18 cellular contexts compared by ENCODE assay signal in genomic region chr5:11311272-11311671, GRCh38.
DNase-seq lines count a peak whose midpoint lies in the region; ATAC-seq lines count a peak whose summit lies in the region.
"Had no signal": no experiment of that assay in that cellular context is flagged by ENCODE, and none has a peak within 500 bp of the region (broad histone marks: within the 10 kb centered on the region; RNA-seq: fewer than 3 reads in every experiment).

No MANE protein-coding gene starts in this region.

- no peak for DNase-seq in activated naive CD8-positive, alpha-beta T cell treated with anti-CD3 and anti-CD28 coated beads, Interleukin-2, amount 50 U/mL, for 24 hours
- no peak for DNase-seq in activated naive CD8-positive, alpha-beta T cell treated with anti-CD3 and anti-CD28 coated beads for 36 hours
- DNase-seq in caudate nucleus (lab: John Stamatoyannopoulos, UW) (no peak), mesenchymal stem cell (no peak), NCI-H2171 (lab: John Stamatoyannopoulos, UW) (no peak)
- DNase-seq in stimulated activated effector memory CD8-positive, alpha-beta T cell treated with anti-CD3 and anti-CD28 coated beads, Interleukin-12 subunit alpha, Interleukin-12 subunit beta, amount 100 ng/mL, for 72 hours (ENCODE audit: low spot score in 2 of 2), result no peak
- DNase-seq in effector memory CD4-positive, alpha-beta T cell, result no peak
- DNase-seq: AML-193; CD4-positive, alpha-beta T cell; DMS153; DMS79; GDM1; H7 had no signal

- H4K91ac ChIP-seq in mesenchymal stem cell (ENCODE audit: low read length), result peak overlapping the region; percentile 16

- no peak overlapping the region for H4K8ac ChIP-seq in mesenchymal stem cell (ENCODE audit: low read length)

- no peak overlapping the region for H3K4me2 ChIP-seq in mesenchymal stem cell (ENCODE audit: low read length, poor library complexity, severe bottlenecking)
- H3K4me2 ChIP-seq: A549, GM23338 had no signal

- H3K27me3 ChIP-seq in mesenchymal stem cell (ENCODE audit: control insufficient read depth in 1 of 2, insufficient read depth in 1 of 2, low read length in 2 of 2), result no peaks in the 10 kb centered on the region
- no peaks in the 10 kb centered on the region for H3K27me3 ChIP-seq in effector memory CD4-positive, alpha-beta T cell (replicated peaks; ENCODE audit: control insufficient read depth, insufficient read depth, low read length, poor library complexity, severe bottlenecking)

- no peak overlapping the region for H3K4me3 Mint-ChIP-seq in activated naive CD8-positive, alpha-beta T cell treated with anti-CD3 and anti-CD28 coated beads, Interleukin-2, amount 50 U/mL, for 24 hours
- no peak overlapping the region for H3K4me3 Mint-ChIP-seq in activated naive CD8-positive, alpha-beta T cell treated with anti-CD3 and anti-CD28 coated beads for 36 hours
- H3K4me3 Mint-ChIP-seq in stimulated activated effector memory CD8-positive, alpha-beta T cell treated with anti-CD3 and anti-CD28 coated beads, Interleukin-12 subunit alpha, Interleukin-12 subunit beta, amount 100 ng/mL, for 72 hours, result no peak overlapping the region
- H3K4me3 Mint-ChIP-seq: CD4-positive, alpha-beta T cell; GM23338 had no signal

- no peaks in the 10 kb centered on the region for H3K9me3 ChIP-seq in mesenchymal stem cell (ENCODE audit: control insufficient read depth, low read length)
- H3K9me3 ChIP-seq in effector memory CD4-positive, alpha-beta T cell (ENCODE audit: control insufficient read depth, low read length), result no peaks in the 10 kb centered on the region
- H3K9me3 ChIP-seq: A549 had no signal

- H3K9me3 Mint-ChIP-seq in activated naive CD8-positive, alpha-beta T cell treated with anti-CD3 and anti-CD28 coated beads, Interleukin-2, amount 50 U/mL, for 24 hours, result no peaks in the 10 kb centered on the region
- H3K9me3 Mint-ChIP-seq in activated naive CD8-positive, alpha-beta T cell treated with anti-CD3 and anti-CD28 coated beads for 36 hours, result no peaks in the 10 kb centered on the region
- no peaks in the 10 kb centered on the region for H3K9me3 Mint-ChIP-seq in stimulated activated effector memory CD8-positive, alpha-beta T cell treated with anti-CD3 and anti-CD28 coated beads, Interleukin-12 subunit alpha, Interleukin-12 subunit beta, amount 100 ng/mL, for 72 hours
- H3K9me3 Mint-ChIP-seq: CD4-positive, alpha-beta T cell; GM23338 had no signal

- 64% methylated on average over 1 of the region's 1 CpG for WGBS in mesenchymal stem cell

- no peaks in the 10 kb centered on the region for H3K36me3 ChIP-seq in mesenchymal stem cell (ENCODE audit: control insufficient read depth in 1 of 2, insufficient read depth in 2 of 2, low read depth in 1 of 2, low read length in 2 of 2)
- H3K36me3 ChIP-seq in effector memory CD4-positive, alpha-beta T cell (ENCODE audit: control insufficient read depth, insufficient read depth, low read length), result no peaks in the 10 kb centered on the region

- no peak overlapping the region for H2BK15ac ChIP-seq in mesenchymal stem cell (ENCODE audit: low read depth, poor library complexity, severe bottlenecking)

- no peaks in the 10 kb centered on the region for H3K4me1 ChIP-seq in mesenchymal stem cell (ENCODE audit: control insufficient read depth, insufficient read depth, low read depth, low read length)
- H3K4me1 ChIP-seq in effector memory CD4-positive, alpha-beta T cell (ENCODE audit: control insufficient read depth, insufficient read depth, low read length, poor library complexity, severe bottlenecking), result no peaks in the 10 kb centered on the region
- H3K4me1 ChIP-seq: A549 had no signal

- no peak overlapping the region for H3K23ac ChIP-seq in mesenchymal stem cell (ENCODE audit: low read length in 2 of 2)

- H3K18ac ChIP-seq in mesenchymal stem cell (ENCODE audit: low read depth in 1 of 2, low read length in 2 of 2), result no peak overlapping the region

- no peak overlapping the region for H2AK5ac ChIP-seq in mesenchymal stem cell (ENCODE audit: low read length, severe bottlenecking)

- no peak overlapping the region for H2BK5ac ChIP-seq in mesenchymal stem cell (ENCODE audit: low read depth, low read length, poor library complexity, severe bottlenecking)

- no peaks in the 10 kb centered on the region for H3K4me1 Mint-ChIP-seq in activated naive CD8-positive, alpha-beta T cell treated with anti-CD3 and anti-CD28 coated beads, Interleukin-2, amount 50 U/mL, for 24 hours
- no peaks in the 10 kb centered on the region for H3K4me1 Mint-ChIP-seq in activated naive CD8-positive, alpha-beta T cell treated with anti-CD3 and anti-CD28 coated beads for 36 hours
- no peaks in the 10 kb centered on the region for H3K4me1 Mint-ChIP-seq in stimulated activated effector memory CD8-positive, alpha-beta T cell treated with anti-CD3 and anti-CD28 coated beads, Interleukin-12 subunit alpha, Interleukin-12 subunit beta, amount 100 ng/mL, for 72 hours

- peak; percentile 37 for ATAC-seq in activated naive CD8-positive, alpha-beta T cell treated with anti-CD3 and anti-CD28 coated beads, Interleukin-2, amount 50 U/mL, for 24 hours
- ATAC-seq in stimulated activated effector memory CD8-positive, alpha-beta T cell treated with anti-CD3 and anti-CD28 coated beads, Interleukin-12 subunit alpha, Interleukin-12 subunit beta, amount 100 ng/mL, for 72 hours, result peak; percentile 17
- no peak for ATAC-seq in GM19463 (IDR thresholded peaks at IDR 0.05; ENCODE audit: unreplicated experiment)
- ATAC-seq: GM23338 had no signal

- H2BK120ac ChIP-seq in mesenchymal stem cell (ENCODE audit: low read depth, low read length), result no peak overlapping the region

- H2BK12ac ChIP-seq in mesenchymal stem cell (ENCODE audit: low read length in 2 of 2), result no peak overlapping the region

- H3K27ac ChIP-seq in caudate nucleus (ENCODE audit: low read depth, low read length) (peak overlapping the region; percentile 72), mesenchymal stem cell (ENCODE audit: low read length, poor library complexity, severe bottlenecking) (no peak overlapping the region)
- no peak overlapping the region for H3K27ac ChIP-seq in effector memory CD4-positive, alpha-beta T cell (ENCODE audit: insufficient read depth, low read length, poor library complexity, severe bottlenecking)
- H3K27ac ChIP-seq: 22Rv1, A549, C4-2B had no signal

- H3K36me3 Mint-ChIP-seq in activated naive CD8-positive, alpha-beta T cell treated with anti-CD3 and anti-CD28 coated beads, Interleukin-2, amount 50 U/mL, for 24 hours (ENCODE audit: low read depth), result no peaks in the 10 kb centered on the region
- no peaks in the 10 kb centered on the region for H3K36me3 Mint-ChIP-seq in activated naive CD8-positive, alpha-beta T cell treated with anti-CD3 and anti-CD28 coated beads for 36 hours
- no peaks in the 10 kb centered on the region for H3K36me3 Mint-ChIP-seq in stimulated activated effector memory CD8-positive, alpha-beta T cell treated with anti-CD3 and anti-CD28 coated beads, Interleukin-12 subunit alpha, Interleukin-12 subunit beta, amount 100 ng/mL, for 72 hours

- H3K4me3 ChIP-seq in mesenchymal stem cell (ENCODE audit: insufficient read depth in 1 of 2, low read depth in 1 of 2, low read length in 2 of 2), result no peak overlapping the region
- no peak overlapping the region for H3K4me3 ChIP-seq in effector memory CD4-positive, alpha-beta T cell (ENCODE audit: insufficient read depth, low read depth, low read length, poor library complexity, severe bottlenecking)
- H3K4me3 ChIP-seq: A549, GM23338 had no signal

- no peak overlapping the region for H3K27ac Mint-ChIP-seq in activated naive CD8-positive, alpha-beta T cell treated with anti-CD3 and anti-CD28 coated beads, Interleukin-2, amount 50 U/mL, for 24 hours
- no peak overlapping the region for H3K27ac Mint-ChIP-seq in activated naive CD8-positive, alpha-beta T cell treated with anti-CD3 and anti-CD28 coated beads for 36 hours
- H3K27ac Mint-ChIP-seq in stimulated activated effector memory CD8-positive, alpha-beta T cell treated with anti-CD3 and anti-CD28 coated beads, Interleukin-12 subunit alpha, Interleukin-12 subunit beta, amount 100 ng/mL, for 72 hours, result no peak overlapping the region
- H3K27ac Mint-ChIP-seq: CD4-positive, alpha-beta T cell; GM23338 had no signal

- H3K79me1 ChIP-seq in mesenchymal stem cell (replicated peaks; ENCODE audit: low read length, poor library complexity, severe bottlenecking), result no peaks in the 10 kb centered on the region

- H2AFZ ChIP-seq in mesenchymal stem cell (ENCODE audit: low read depth, low read length), result no peak overlapping the region
- H2AFZ ChIP-seq: GM23338 had no signal

- no peaks in the 10 kb centered on the region for H3K27me3 Mint-ChIP-seq in activated naive CD8-positive, alpha-beta T cell treated with anti-CD3 and anti-CD28 coated beads, Interleukin-2, amount 50 U/mL, for 24 hours
- no peaks in the 10 kb centered on the region for H3K27me3 Mint-ChIP-seq in activated naive CD8-positive, alpha-beta T cell treated with anti-CD3 and anti-CD28 coated beads for 36 hours
- H3K27me3 Mint-ChIP-seq: CD4-positive, alpha-beta T cell had no signal

- no peak overlapping the region for H3K4ac ChIP-seq in mesenchymal stem cell (ENCODE audit: low read depth in 1 of 2, low read length in 2 of 2)

- no peak overlapping the region for H3K9ac ChIP-seq in mesenchymal stem cell (ENCODE audit: low read length)

- no peak overlapping the region for H3K14ac ChIP-seq in mesenchymal stem cell (ENCODE audit: low read length in 2 of 2)
